In the genomic region with DNA sequence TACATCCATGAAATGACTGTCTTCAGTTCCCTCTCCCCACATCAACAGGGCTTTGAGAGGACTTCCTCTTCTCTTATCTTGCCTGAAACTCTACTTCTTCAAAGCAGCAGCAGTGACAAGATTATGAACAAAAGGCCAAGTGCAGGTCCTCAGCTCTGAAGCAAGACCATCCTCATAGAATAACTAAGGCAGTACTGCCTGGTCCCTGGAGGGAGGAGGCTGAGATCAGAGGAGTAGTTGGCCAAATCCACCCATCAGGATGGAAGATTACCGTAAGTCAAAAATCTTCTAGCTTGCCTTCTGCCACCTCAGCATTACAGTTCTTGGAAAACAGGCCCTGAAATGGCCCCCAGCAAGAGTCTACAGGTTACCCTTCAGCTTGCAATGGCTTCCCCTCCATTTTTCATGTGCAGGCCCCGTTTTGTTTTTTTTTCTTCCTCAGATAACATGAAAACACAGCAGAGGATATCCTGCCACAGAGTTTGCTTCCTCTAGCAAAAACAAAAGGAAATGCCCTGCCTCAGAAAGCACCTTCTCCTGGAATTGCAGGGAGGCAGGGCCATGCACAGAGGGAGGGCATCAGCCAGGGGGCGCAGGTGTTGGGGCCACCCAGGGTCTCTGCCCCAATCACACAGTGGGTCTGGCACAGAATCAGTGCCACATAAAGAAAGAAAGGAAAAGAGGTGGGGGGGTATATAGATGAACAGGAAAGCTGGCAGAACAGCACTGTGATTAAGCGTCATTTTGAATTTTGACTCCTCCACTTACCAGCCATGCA, we compare ENCODE assay signal across 9 cellular contexts. TPM values are rescaled to one million over a fixed set of nuclear protein-coding genes. Genes with fewer than 3 reads are reported as not detected.
DNase-seq lines count a peak whose midpoint lies in the region; ATAC-seq and TF ChIP-seq lines count a peak whose summit lies in the region.
"Had no signal": no experiment of that assay in that cellular context is flagged by ENCODE, and none has a peak within 500 bp of the region (broad histone marks: within the 10 kb centered on the region; RNA-seq: fewer than 3 reads in every experiment).

No MANE protein-coding gene starts in this region.

- in situ Hi-C loops in gastrocnemius medialis (cut with MboI; ENCODE audit: low sequenced_read_pairs in 4 of 4): no loop called here

- H3K4me1 ChIP-seq in gastrocnemius medialis: peaks cover 13 to 25% of the 10 kb centered on the region in 2 donors

- H3K4me3 ChIP-seq in H7 (ENCODE audit: insufficient read depth, low read depth, low read length) (no peak overlapping the region), choroid plexus epithelial cell (ENCODE audit: low read depth, low read length) (no peak overlapping the region), gastrocnemius medialis (no peak overlapping the region)

- peaks cover 60 to 73% (median 64%) of the 10 kb centered on the region in 3 donors for H3K4me1 Mint-ChIP-seq in T-cell

- POLR2A ChIA-PET in T-cell (lab: Charles Lee): interaction anchor here in 1 of 2 donors (0.8 kb wide), 1 partner anchor 24 kb away, joined by 3 read pairs; no protein-coding TSS in a partner anchor

- no peaks in the 10 kb centered on the region for H3K27me3 Mint-ChIP-seq in T-cell

- no peaks in the 10 kb centered on the region for H3K9me3 ChIP-seq in gastrocnemius medialis

- H3K27me3 ChIP-seq in H7 (ENCODE audit: control insufficient read depth, insufficient read depth, low read length) (no peaks in the 10 kb centered on the region), gastrocnemius medialis (no peaks in the 10 kb centered on the region)

- intact Hi-C loops in gastrocnemius medialis (cut with DNase I; ENCODE audit: low total_unique reads): no loop called here

- CTCF ChIA-PET in T-cell (lab: Charles Lee): interaction anchor here (1.2 to 2.0 kb wide), 4 partner anchors 36 to 83 kb away, joined by 3 to 6 read pairs (median 5); no protein-coding TSS in a partner anchor

- H3K27ac ChIP-seq in gastrocnemius medialis: peak overlapping the region in 3 of 4 donors; percentile 11 to 43 (median 39)

- peaks cover 30% of the 10 kb centered on the region for H3K36me3 Mint-ChIP-seq in T-cell

- peak overlapping the region; percentile 57 to 70 (median 66) for H3K4me3 Mint-ChIP-seq in T-cell

- H3K36me3 ChIP-seq in H7 (replicated peaks; ENCODE audit: control insufficient read depth, insufficient read depth, low read length) (no peaks in the 10 kb centered on the region; the same call in none of the 2 replicates), gastrocnemius medialis (peaks cover 0 to 4% of the 10 kb centered on the region in 2 donors)

- no peaks in the 10 kb centered on the region for H3K9me3 Mint-ChIP-seq in T-cell

- ATAC-seq in T-cell (replicated peaks in 1 of 4) (peak; percentile 88 to 93 (median 90)), gastrocnemius medialis (no peak), HG03108 (IDR thresholded peaks at IDR 0.05; ENCODE audit: unreplicated experiment) (no peak)

- TF ChIP-seq POLR2A in gastrocnemius medialis (IDR thresholded peaks at IDR 0.05): no peak

- TF ChIP-seq CTCF in choroid plexus epithelial cell (conservative IDR thresholded peaks at IDR 0.05; ENCODE audit: low read depth, low read length): peak; percentile 8
- no peak for TF ChIP-seq CTCF in gastrocnemius medialis (IDR thresholded peaks at IDR 0.05 in 4 of 5, conservative IDR thresholded peaks at IDR 0.05 in 1 of 5)

- DNase-seq in H7 (peak; percentile 37), T-cell (peak; percentile 3 to 69 (median 35)), choroid plexus epithelial cell (ENCODE audit: low read depth) (no peak), gastrocnemius medialis (no peak), NCI-H2196 (lab: John Stamatoyannopoulos, UW; ENCODE audit: unreplicated experiment) (no peak), NCI-H1092 treated with DMSO at 0.1 percent for 48 hours (lab: John Stamatoyannopoulos, UW) (no peak), NCI-H524 treated with DMSO at 0.1 percent for 48 hours (lab: John Stamatoyannopoulos, UW) (no peak)
- DNase-seq: NCI-H146 had no signal

- peak overlapping the region; percentile 97 to 98 for H3K27ac Mint-ChIP-seq in T-cell

RNA-seq across cellular contexts. Expression of a gene that starts 40.0 kb away (rescaled TPM):
- total RNA-seq in H7 (2014; rRNA removed; shearing (Covaris generic)): 3.8 and 4.6 TPM in 2 replicates
- total RNA-seq in T-cell (10 to 100 TPM; 15.1 to 28.0 (median 26.5) TPM), gastrocnemius medialis (1 to 10 TPM in 3 of 4 donors, under 1 TPM in 1; 0.46 to 4.6 (median 1.7) TPM)

RNA-seq across cellular contexts. Expression of a gene that starts 58.3 kb away (rescaled TPM):
- 22.4 and 23.9 TPM in 2 replicates for total RNA-seq in H7 (2014; rRNA removed; shearing (Covaris generic))
- 10 to 100 TPM; 30.3 to 41.4 (median 32.7) TPM for total RNA-seq in T-cell
- 1 to 10 TPM; 4.2 to 6.0 (median 5.2) TPM for total RNA-seq in gastrocnemius medialis

Comparison
In these comparisons a context has a peak if more than half of its experiments do, and no peak if none do; other contexts are left out.
1. DNase-seq: peak in H7 (single experiment) and T-cell (34 of 34); none in choroid plexus epithelial cell (single experiment), gastrocnemius medialis (0 of 2), NCI-H2196 (single experiment), NCI-H1092 treated with DMSO at 0.1 percent for 48 hours (single experiment) and NCI-H524 treated with DMSO at 0.1 percent for 48 hours (single experiment).
2. ATAC-seq: peak in T-cell (4 of 4); none in gastrocnemius medialis (0 of 2) and HG03108 (single experiment).